ENCODE assay signal across 1 cellular context in genomic region chr3:73674280-73674679, GRCh38.
TF ChIP-seq lines count a peak whose summit lies in the region.

No MANE protein-coding gene starts in this region.

TF ChIP-seq in GM23338, 12 proteins besides CTCF, POLR2A, EP300 and RAD21 (continued from another document):
- TF ChIP-seq EZH2phosphoT487 (IDR thresholded peaks at IDR 0.05; ENCODE audit: unreplicated experiment) (no peak), ETS1 (IDR thresholded peaks at IDR 0.05) (no peak), ZNF331 (CRISPR knock-in tag; IDR thresholded peaks at IDR 0.05; ENCODE audit: low read depth) (no peak), JUNB (IDR thresholded peaks at IDR 0.05; ENCODE audit: unreplicated experiment) (no peak), ZNF114 (CRISPR knock-in tag; IDR thresholded peaks at IDR 0.05) (no peak), NANOG (IDR thresholded peaks at IDR 0.05; ENCODE audit: borderline replicate concordance) (no peak), CREB1 (CRISPR knock-in tag; IDR thresholded peaks at IDR 0.05; ENCODE audit: low read depth) (no peak), STAT1 (IDR thresholded peaks at IDR 0.05; ENCODE audit: unreplicated experiment) (no peak), REST (IDR thresholded peaks at IDR 0.05; ENCODE audit: unreplicated experiment) (no peak), POLR2AphosphoS5 (IDR thresholded peaks at IDR 0.05; ENCODE audit: low read depth) (no peak), EZH2 (IDR thresholded peaks at IDR 0.05; ENCODE audit: low read depth, unreplicated experiment) (no peak)
TF ChIP-seq in GM23338: peak in this region for 0.
